In genomic region chr7:150334108-150334507, GRCh38 we compare ENCODE assay signal across 19 cellular contexts. TPM values are rescaled to one million over a fixed set of nuclear protein-coding genes. Genes with fewer than 3 reads are reported as not detected.
DNase-seq lines count a peak whose midpoint lies in the region; ATAC-seq, FAIRE-seq and TF ChIP-seq lines count a peak whose summit lies in the region.
"Had no signal": no experiment of that assay in that cellular context is flagged by ENCODE, and none has a peak within 500 bp of the region (broad histone marks: within the 10 kb centered on the region; RNA-seq: fewer than 3 reads in every experiment).

No MANE protein-coding gene starts in this region.

- CTCF ChIA-PET in H1 (lab: Charles Lee; ENCODE audit: partially characterized antibody) = interaction anchor here (1.0 to 2.2 kb wide), 3 partner anchors 22 to 46 kb away, joined by 3 to 10 read pairs (median 3); no protein-coding TSS in a partner anchor
- CTCF ChIA-PET in CD8-positive, alpha-beta memory T cell (lab: Charles Lee) = no interaction called here

- ATAC-seq in GM21786 (IDR thresholded peaks at IDR 0.05; ENCODE audit: unreplicated experiment) = no peak

- H3K4me3 ChIP-seq in HUES48 (ENCODE audit: low read depth, low read length) = no peak overlapping the region
- H3K4me3 ChIP-seq in H1 (ENCODE audit: extremely low read depth in 1 of 4, insufficient read depth in 2 of 4, low read depth in 3 of 4, low read length in 4 of 4) = no peak overlapping the region
- H3K4me3 ChIP-seq in muscle layer of colon (ENCODE audit: low read depth in 1 of 2, low read length in 2 of 2) = no peak overlapping the region
- H3K4me3 ChIP-seq in uterus = no peak overlapping the region
- no peak overlapping the region for H3K4me3 ChIP-seq in CD8-positive, alpha-beta memory T cell (ENCODE audit: low read length)
- H3K4me3 ChIP-seq: MG63, Peyer's patch had no signal

- H3K4me2 ChIP-seq in H1 (ENCODE audit: insufficient read depth in 1 of 2, low read depth in 2 of 2, low read length in 2 of 2) = no peak overlapping the region
- H3K4me2 ChIP-seq: SK-N-SH had no signal

- WGBS in H1 (ENCODE audit: extremely low coverage in 1 of 2, insufficient coverage in 1 of 2, insufficient read length in 1 of 2, insufficient replicate concordance in 2 of 2, low coverage in 1 of 2, low lambda C conversion rate in 2 of 2, missing lambda C conversion rate in 1 of 2), 2 experiments = 95% methylated on average over 8 of the region's 8 CpGs; no CpG with 5 or more reads in 1 of the 2 experiments

- peak overlapping the region; percentile 53; the same call in 1 of the 2 replicates for H2BK15ac ChIP-seq in H1 (ENCODE audit: low read length)

- H3K56ac ChIP-seq in H1 (replicated peaks; ENCODE audit: insufficient read length, low read depth, low read length) = no peak overlapping the region

- H3K23me2 ChIP-seq in H1 (ENCODE audit: low read depth, low read length) = no peaks in the 10 kb centered on the region

- H3K9me3 Mint-ChIP-seq in CD8-positive, alpha-beta memory T cell = no peaks in the 10 kb centered on the region

- H3K4me3 Mint-ChIP-seq in CD8-positive, alpha-beta memory T cell = no peak overlapping the region

- no peak for TF ChIP-seq RAD21 in H1 (IDR thresholded peaks at IDR 0.05 in 1 of 2, conservative IDR thresholded peaks at IDR 0.05 in 1 of 2; ENCODE audit: low read depth in 2 of 2, low read length in 2 of 2)

- H3K36me3 ChIP-seq in HUES48 (ENCODE audit: control insufficient read depth, insufficient read depth, low read length) = peaks cover 61% of the 10 kb centered on the region
- H3K36me3 ChIP-seq in H1 (ENCODE audit: control insufficient read depth in 2 of 4, insufficient read depth in 4 of 4, low read length in 3 of 4) = peaks cover 2 to 22% (median 11%) of the 10 kb centered on the region in 4 experiments; a peak in 6 of 8 replicates
- peaks cover 11% of the 10 kb centered on the region for H3K36me3 ChIP-seq in muscle layer of colon (ENCODE audit: insufficient read depth, low read length)
- H3K36me3 ChIP-seq in uterus = no peaks in the 10 kb centered on the region
- H3K36me3 ChIP-seq in CD8-positive, alpha-beta memory T cell (ENCODE audit: insufficient read depth, low read length) = peaks cover 3% of the 10 kb centered on the region
- H3K36me3 ChIP-seq: MG63 had no signal

- peak overlapping the region; percentile 29 for H4K91ac ChIP-seq in H1 (replicated peaks; ENCODE audit: insufficient read length, low read length)

- POLR2A ChIA-PET in H1 (lab: Charles Lee; ENCODE audit: partially characterized antibody) = interaction anchor here (1.2 to 7.6 kb wide), 8 partner anchors 9 to 77 kb away, joined by 4 to 76 read pairs (median 6); partner anchors contain the start of genes ACTR3C, LRRC61 and REPIN1
- POLR2A ChIA-PET in CD8-positive, alpha-beta memory T cell (lab: Charles Lee) = no interaction called here

- DNase-seq in H1 (ENCODE audit: low read depth in 1 of 2, low spot score in 2 of 2) (no peak), uterus (no peak), HuH-7 (ENCODE audit: low spot score) (no peak)
- DNase-seq in CD8-positive, alpha-beta memory T cell = no peak
- DNase-seq: C1 segment of cervical spinal cord, DMS 273 treated with DMSO at 0.1 percent for 48 hours, EL, Karpas-422, MG63, NCI-H1092, NCI-H2227 treated with DMSO at 0.1 percent for 48 hours, NCI-H524 treated with DMSO at 0.1 percent for 48 hours, Peyer's patch, Right ventricle myocardium superior, SK-N-SH had no signal

- intact Hi-C loops in uterus (cut with DNase I; ENCODE audit: low total_unique reads) = no loop called here

- peak overlapping the region; percentile 24; the same call in 1 of the 2 replicates for H3K18ac ChIP-seq in H1 (ENCODE audit: extremely low read depth, low read length)

- peak overlapping the region; percentile 28 for H4K8ac ChIP-seq in H1 (ENCODE audit: extremely low read depth, insufficient read depth, low read length)

- peak overlapping the region; percentile 95 for H2AK5ac ChIP-seq in H1 (ENCODE audit: low read depth, low read length)

- peak overlapping the region; percentile 52; the same call in 1 of the 2 replicates for H2BK5ac ChIP-seq in H1 (ENCODE audit: low read depth, low read length)

- H4K5ac ChIP-seq in H1 (ENCODE audit: insufficient read length, low read depth, low read length) = no peak overlapping the region

- no peaks in the 10 kb centered on the region for H3K9me3 ChIP-seq in HUES48 (ENCODE audit: control insufficient read depth, insufficient read depth, low read length)
- H3K9me3 ChIP-seq in H1 (ENCODE audit: insufficient read depth in 2 of 2, low read depth in 1 of 2, low read length in 1 of 2) = no peaks in the 10 kb centered on the region
- H3K9me3 ChIP-seq in muscle layer of colon (ENCODE audit: low read length) = no peaks in the 10 kb centered on the region
- H3K9me3 ChIP-seq in uterus = no peaks in the 10 kb centered on the region
- no peaks in the 10 kb centered on the region for H3K9me3 ChIP-seq in CD8-positive, alpha-beta memory T cell (ENCODE audit: low read length)
- H3K9me3 ChIP-seq: MG63, Peyer's patch, SK-N-SH had no signal

- peaks cover 0 to under 1% (median 0%) of the 10 kb centered on the region in 3 donors for H3K4me1 Mint-ChIP-seq in CD8-positive, alpha-beta memory T cell

- H3K14ac ChIP-seq in H1 (ENCODE audit: insufficient read length) = no peak overlapping the region

- H2BK12ac ChIP-seq in H1 (ENCODE audit: low read depth, low read length) = peak overlapping the region; percentile 94

- no peaks in the 10 kb centered on the region for H3K27me3 ChIP-seq in HUES48 (ENCODE audit: control insufficient read depth, insufficient read depth, low read length)
- H3K27me3 ChIP-seq in H1 (replicated peaks in 1 of 4; ENCODE audit: control insufficient read depth in 3 of 4, extremely low read depth in 1 of 4, insufficient read depth in 3 of 4, low read length in 3 of 4) = 0 out of 7 replicates have a peak, but pooled peaks cover 0 to 2% (median 0%) of the 10 kb centered on the region in 4 experiments
- no peaks in the 10 kb centered on the region for H3K27me3 ChIP-seq in muscle layer of colon (ENCODE audit: control insufficient read depth in 1 of 2, insufficient read depth in 2 of 2, low read length in 2 of 2)
- no peaks in the 10 kb centered on the region for H3K27me3 ChIP-seq in uterus
- H3K27me3 ChIP-seq in CD8-positive, alpha-beta memory T cell (ENCODE audit: insufficient read depth, low read length, poor library complexity, severe bottlenecking) = no peaks in the 10 kb centered on the region
- H3K27me3 ChIP-seq: MG63, Peyer's patch had no signal

- H2BK120ac ChIP-seq in H1 (replicated peaks; ENCODE audit: low read depth, low read length) = no peak overlapping the region

- no peak overlapping the region for H2AFZ ChIP-seq in H1 (ENCODE audit: low read length)

- H3K4me1 ChIP-seq in HUES48 (ENCODE audit: control insufficient read depth, insufficient read depth, low read length) (peaks cover 39% of the 10 kb centered on the region), H1 (replicated peaks in 1 of 4; ENCODE audit: control insufficient read depth in 3 of 4, insufficient read depth in 4 of 4, low read length in 3 of 4) (peaks cover 15 to 56% (median 34%) of the 10 kb centered on the region in 4 experiments), muscle layer of colon (ENCODE audit: insufficient read depth, low read length) (peaks cover 46% of the 10 kb centered on the region), uterus (peaks cover 6 to 14% of the 10 kb centered on the region in 2 donors)
- H3K4me1 ChIP-seq in CD8-positive, alpha-beta memory T cell (ENCODE audit: insufficient read depth, low read length) = no peaks in the 10 kb centered on the region

- H3K79me2 ChIP-seq in H1 (ENCODE audit: control insufficient read depth in 1 of 2, insufficient read depth in 2 of 2, low read length in 2 of 2) = peaks cover 0 to 8% of the 10 kb centered on the region in 2 experiments; a peak in 2 of 4 replicates

- TF ChIP-seq POLR2A in H1 (IDR thresholded peaks at IDR 0.05; ENCODE audit: control extremely low read depth in 1 of 2, low read depth in 2 of 2, low read length in 2 of 2) = no peak
- no peak for TF ChIP-seq POLR2A in uterus (IDR thresholded peaks at IDR 0.05)

- no peak overlapping the region for H3K9ac ChIP-seq in HUES48 (ENCODE audit: low read depth, low read length)
- no peak overlapping the region for H3K9ac ChIP-seq in H1 (replicated peaks in 1 of 4; ENCODE audit: extremely low read depth in 1 of 4, low read depth in 3 of 4, low read length in 3 of 4)
- no peak overlapping the region for H3K9ac ChIP-seq in muscle layer of colon (ENCODE audit: low read length)
- H3K9ac ChIP-seq: SK-N-SH had no signal

- H3K79me1 ChIP-seq in H1 (ENCODE audit: low read depth, low read length) = peaks cover 6% of the 10 kb centered on the region

- H3K23ac ChIP-seq in H1 (ENCODE audit: insufficient read length) = no peak overlapping the region

- no peak for FAIRE-seq in H1 (lab: Jason Lieb, UNC)

- H3K27ac ChIP-seq in HUES48 (ENCODE audit: low read depth, low read length) = peak overlapping the region; percentile 76
- H3K27ac ChIP-seq in H1 (ENCODE audit: low read depth, low read length) = no peak overlapping the region
- H3K27ac ChIP-seq in muscle layer of colon (ENCODE audit: low read depth, low read length) = peak overlapping the region; percentile 35
- H3K27ac ChIP-seq in uterus = peak overlapping the region; percentile 85 to 96
- no peak overlapping the region for H3K27ac ChIP-seq in CD8-positive, alpha-beta memory T cell (ENCODE audit: low read depth, low read length)

- H3K36me3 Mint-ChIP-seq in CD8-positive, alpha-beta memory T cell = peaks cover 0 to 31% (median 6%) of the 10 kb centered on the region in 3 donors

- peaks cover 0 to under 1% of the 10 kb centered on the region in 2 donors for H3K27me3 Mint-ChIP-seq in CD8-positive, alpha-beta memory T cell

- 0 out of 2 replicates have a peak overlapping the region, but pooled peaks have one; percentile 61 for H2BK20ac ChIP-seq in H1 (ENCODE audit: low read length)

- TF ChIP-seq EP300 in H1 (IDR thresholded peaks at IDR 0.05; ENCODE audit: borderline replicate concordance in 1 of 2, low read depth in 2 of 2, low read length in 2 of 2) = no peak

- no peak overlapping the region for H3K4ac ChIP-seq in H1 (replicated peaks; ENCODE audit: insufficient read length, low read depth, low read length)

- H4K20me1 ChIP-seq in H1 (replicated peaks in 1 of 2; ENCODE audit: control insufficient read depth in 1 of 2, insufficient read depth in 2 of 2, low read length in 2 of 2) = peaks cover 3 to 13% of the 10 kb centered on the region in 2 experiments

- no peak for TF ChIP-seq CTCF in H1 (IDR thresholded peaks at IDR 0.05; ENCODE audit: control extremely low read depth in 1 of 3, insufficient read depth in 1 of 3, low read depth in 1 of 3, low read length in 3 of 3)
- TF ChIP-seq CTCF in uterus (IDR thresholded peaks at IDR 0.05) = no peak

- peak overlapping the region in 3 of 8 donors; percentile 61 to 70 (median 63) for H3K27ac Mint-ChIP-seq in CD8-positive, alpha-beta memory T cell

RNA-seq across cellular contexts. Expression of gene RARRES2, which starts 7.3 kb away (rescaled TPM):
- 254 and 264 TPM in 2 replicates for total RNA-seq in H1 (2021; fragmentation: NEBNext Ultra II Directional; extraction: Animal tissue kit (Norgen Biotek cat#: 25700))
- polyA plus RNA-seq in H1 (2011; rRNA removed) = 441 and 483 TPM in 2 replicates
- polyA plus RNA-seq in H1 (2011; cell fraction: cytosol; rRNA removed) = 569 TPM
- polyA plus RNA-seq in H1 (2011; cell fraction: nucleus; rRNA removed) = 327 TPM
- 326 to 515 TPM (median 467 TPM) in 4 replicates for polyA plus RNA-seq in H1 (2012, experiment 1 of 2)
- polyA plus RNA-seq in H1 (2012, experiment 2 of 2) = 519 TPM
- polyA plus RNA-seq in H1 (2013, experiment 1 of 2) = 191 TPM
- 244 TPM for polyA plus RNA-seq in H1 (2013, experiment 2 of 2)
- 29.0 and 37.7 TPM in 2 replicates for polyA minus RNA-seq in H1 (2011; rRNA and poly(A)+ RNA removed)
- polyA minus RNA-seq in H1 (2011; cell fraction: cytosol; rRNA and poly(A)+ RNA removed) = 63.9 TPM
- polyA minus RNA-seq in H1 (2011; cell fraction: nucleus; rRNA and poly(A)+ RNA removed) = 52.1 TPM
- 100 to 1,000 TPM; 128 to 536 (median 236) TPM for total RNA-seq in uterus
- not detected for total RNA-seq in CD8-positive, alpha-beta memory T cell
- polyA plus RNA-seq in CD8-positive, alpha-beta memory T cell = not detected
- total RNA-seq: A673 had no signal

RNA-seq across cellular contexts. Expression of gene ACTR3C, which starts 10.8 kb away (rescaled TPM):
- total RNA-seq in H1 (2021; fragmentation: NEBNext Ultra II Directional; extraction: Animal tissue kit (Norgen Biotek cat#: 25700)) = 0.84 TPM in 1 of 2 replicates, not detected in the other
- polyA plus RNA-seq in H1 (2011; rRNA removed) = 0.78 and 1.5 TPM in 2 replicates
- polyA plus RNA-seq in H1 (2011; cell fraction: cytosol; rRNA removed) = 1.3 TPM
- polyA plus RNA-seq in H1 (2011; cell fraction: nucleus; rRNA removed) = 1.6 TPM
- polyA plus RNA-seq in H1 (2012, experiment 1 of 2) = 0.98 to 2.0 TPM (median 1.4 TPM) in 4 replicates
- 0.75 TPM for polyA plus RNA-seq in H1 (2012, experiment 2 of 2)
- polyA plus RNA-seq in H1 (2013, experiment 1 of 2) = not detected
- 0.07 TPM for polyA plus RNA-seq in H1 (2013, experiment 2 of 2)
- 2.5 and 6.1 TPM in 2 replicates for polyA minus RNA-seq in H1 (2011; rRNA and poly(A)+ RNA removed)
- polyA minus RNA-seq in H1 (2011; cell fraction: cytosol; rRNA and poly(A)+ RNA removed) = 1.9 TPM
- 15.5 TPM for polyA minus RNA-seq in H1 (2011; cell fraction: nucleus; rRNA and poly(A)+ RNA removed)
- 10 to 100 TPM in 2 of 4 donors, 1 to 10 TPM in 2; 2.6 to 13.1 (median 10.3) TPM for total RNA-seq in uterus
- total RNA-seq in CD8-positive, alpha-beta memory T cell = 1 to 10 TPM; 4.5 to 6.6 TPM
- polyA plus RNA-seq in CD8-positive, alpha-beta memory T cell = 4.7 TPM

RNA-seq across cellular contexts. Expression of gene LRRC61, which starts 11.0 kb away (rescaled TPM):
- total RNA-seq in H1 (2021; fragmentation: NEBNext Ultra II Directional; extraction: Animal tissue kit (Norgen Biotek cat#: 25700)) = 0.73 and 1.0 TPM in 2 replicates
- 44.8 and 72.4 TPM in 2 replicates for polyA plus RNA-seq in H1 (2011; rRNA removed)
- polyA plus RNA-seq in H1 (2011; cell fraction: cytosol; rRNA removed) = 40.2 TPM
- 36.1 TPM for polyA plus RNA-seq in H1 (2011; cell fraction: nucleus; rRNA removed)
- 12.3 to 27.6 TPM (median 25.8 TPM) in 4 replicates for polyA plus RNA-seq in H1 (2012, experiment 1 of 2)
- 31.8 TPM for polyA plus RNA-seq in H1 (2012, experiment 2 of 2)
- 0.34 TPM for polyA plus RNA-seq in H1 (2013, experiment 1 of 2)
- 0.42 TPM for polyA plus RNA-seq in H1 (2013, experiment 2 of 2)
- polyA minus RNA-seq in H1 (2011; rRNA and poly(A)+ RNA removed) = 14.4 and 19.1 TPM in 2 replicates
- polyA minus RNA-seq in H1 (2011; cell fraction: cytosol; rRNA and poly(A)+ RNA removed) = 27.4 TPM
- 16.0 TPM for polyA minus RNA-seq in H1 (2011; cell fraction: nucleus; rRNA and poly(A)+ RNA removed)
- total RNA-seq in uterus = 10 to 100 TPM in 3 of 4 donors, 1 to 10 TPM in 1; 5.9 to 41.2 (median 15.3) TPM
- 10 to 100 TPM; 27.9 to 32.0 TPM for total RNA-seq in CD8-positive, alpha-beta memory T cell
- 25.8 TPM for polyA plus RNA-seq in CD8-positive, alpha-beta memory T cell

RNA-seq across cellular contexts. Expression of gene REPIN1, which starts 34.5 kb away (rescaled TPM):
- total RNA-seq in H1 (2021; fragmentation: NEBNext Ultra II Directional; extraction: Animal tissue kit (Norgen Biotek cat#: 25700)) = 125 and 130 TPM in 2 replicates
- 98.6 and 147 TPM in 2 replicates for polyA plus RNA-seq in H1 (2011; rRNA removed)
- polyA plus RNA-seq in H1 (2011; cell fraction: cytosol; rRNA removed) = 110 TPM
- 159 TPM for polyA plus RNA-seq in H1 (2011; cell fraction: nucleus; rRNA removed)
- polyA plus RNA-seq in H1 (2012, experiment 1 of 2) = 81.6 to 105 TPM (median 96.5 TPM) in 4 replicates
- polyA plus RNA-seq in H1 (2012, experiment 2 of 2) = 86.7 TPM
- 78.2 TPM for polyA plus RNA-seq in H1 (2013, experiment 1 of 2)
- polyA plus RNA-seq in H1 (2013, experiment 2 of 2) = 74.4 TPM
- 39.8 and 47.5 TPM in 2 replicates for polyA minus RNA-seq in H1 (2011; rRNA and poly(A)+ RNA removed)
- polyA minus RNA-seq in H1 (2011; cell fraction: cytosol; rRNA and poly(A)+ RNA removed) = 55.6 TPM
- polyA minus RNA-seq in H1 (2011; cell fraction: nucleus; rRNA and poly(A)+ RNA removed) = 72.6 TPM
- total RNA-seq in uterus = 10 to 100 TPM in 3 of 4 donors, 1 to 10 TPM in 1; 9.7 to 80.8 (median 37.9) TPM
- total RNA-seq in CD8-positive, alpha-beta memory T cell = 10 to 100 TPM; 57.0 to 58.2 TPM
- polyA plus RNA-seq in CD8-positive, alpha-beta memory T cell = 60.8 TPM

RNA-seq across cellular contexts. Expression of gene ZNF775, which starts 45.0 kb away (rescaled TPM):
- 21.5 and 24.9 TPM in 2 replicates for total RNA-seq in H1 (2021; fragmentation: NEBNext Ultra II Directional; extraction: Animal tissue kit (Norgen Biotek cat#: 25700))
- 13.6 and 22.5 TPM in 2 replicates for polyA plus RNA-seq in H1 (2011; rRNA removed)
- 23.8 TPM for polyA plus RNA-seq in H1 (2011; cell fraction: cytosol; rRNA removed)
- 26.9 TPM for polyA plus RNA-seq in H1 (2011; cell fraction: nucleus; rRNA removed)
- 12.3 to 21.8 TPM (median 20.3 TPM) in 4 replicates for polyA plus RNA-seq in H1 (2012, experiment 1 of 2)
- 13.0 TPM for polyA plus RNA-seq in H1 (2012, experiment 2 of 2)
- polyA plus RNA-seq in H1 (2013, experiment 1 of 2) = 9.1 TPM
- polyA plus RNA-seq in H1 (2013, experiment 2 of 2) = 8.5 TPM
- polyA minus RNA-seq in H1 (2011; rRNA and poly(A)+ RNA removed) = 2.5 and 2.9 TPM in 2 replicates
- polyA minus RNA-seq in H1 (2011; cell fraction: cytosol; rRNA and poly(A)+ RNA removed) = 21.4 TPM
- polyA minus RNA-seq in H1 (2011; cell fraction: nucleus; rRNA and poly(A)+ RNA removed) = 15.7 TPM
- total RNA-seq in uterus = 1 to 10 TPM in 3 of 4 donors, not detected in 1; 2.0 to 8.4 (median 6.7) TPM
- 1 to 10 TPM; 6.0 TPM for total RNA-seq in CD8-positive, alpha-beta memory T cell
- 8.7 TPM for polyA plus RNA-seq in CD8-positive, alpha-beta memory T cell

Comparison
In these comparisons a context has a peak if more than half of its experiments do, and no peak if none do; other contexts are left out.
1. H3K27ac ChIP-seq: peak in HUES48 (single experiment), muscle layer of colon (single experiment) and uterus (2 of 2); none in H1 (single experiment) and CD8-positive, alpha-beta memory T cell (single experiment).
2. RNA of gene RARRES2, which starts 7.3 kb away (total RNA-seq): 128 to 536 TPM in uterus and 254 to 264 TPM in H1; not detected in CD8-positive, alpha-beta memory T cell; every median in the first group is over 100 times any median in the second.